Comparison of ENCODE assay signal across 22 cellular contexts in genomic region chr12:39816671-39817185, GRCh38.
"Had no signal": no experiment of that assay in that cellular context is flagged by ENCODE, and none has a peak within 500 bp of the region (broad histone marks: within the 10 kb centered on the region; RNA-seq: fewer than 3 reads in every experiment).

No MANE protein-coding gene starts in this region.

- H3K36me3 ChIP-seq: cardiac muscle cell, left lung, neural progenitor cell, spleen, thoracic aorta, vagina had no signal

- H3K4me1 ChIP-seq: body of pancreas, foreskin keratinocyte, left lung, neural progenitor cell, spleen, vagina had no signal

- DNase-seq: activated CD4-positive, alpha-beta T cell treated with anti-CD3 and anti-CD28 coated beads for 4 hours; activated CD4-positive, alpha-beta T cell treated with anti-CD3 and anti-CD28 coated beads, Interleukin-2, amount 50 U/mL, for 48 hours; activated CD4-positive, CD25-positive, alpha-beta regulatory T cell; activated effector memory CD4-positive, alpha-beta T cell treated with Interleukin-2 at 50 U/mL for 16 hours; activated naive CD4-positive, alpha-beta T cell treated with anti-CD3 and anti-CD28 coated beads, Interleukin-2, amount 10 ng/mL, durations not matched to agents 7 days and 5 days; activated T-cell treated with anti-CD3 and anti-CD28 coated beads, Interleukin-2, amount 50 U/mL, for 72 hours; body of pancreas; effector CD8-positive, alpha-beta T cell; erythroblast; foreskin keratinocyte; kidney glomerular epithelial cell; left lung; naive thymus-derived CD8-positive, alpha-beta T cell; spleen; stimulated activated CD4-positive, alpha-beta T cell treated with anti-CD3 and anti-CD28 coated beads, Interleukin-4, amount 100 ng/mL, for 1 hour; stimulated activated naive CD4-positive, alpha-beta T cell had no signal

- H3K79me2 ChIP-seq: hepatocyte had no signal

- ATAC-seq: activated T-cell treated with anti-CD3 and anti-CD28 coated beads, Interleukin-2, amount 50 U/mL, for 72 hours; body of pancreas; foreskin keratinocyte; left lung; naive thymus-derived CD8-positive, alpha-beta T cell had no signal

- H3K4me2 ChIP-seq: hepatocyte, neural progenitor cell had no signal

- H3K4me3 ChIP-seq: body of pancreas, cardiac muscle cell, hepatocyte, left lung, lung, neural progenitor cell, spleen, thoracic aorta, vagina had no signal

- H3K9me3 ChIP-seq: body of pancreas, left lung, thoracic aorta, vagina had no signal

- H3K9ac ChIP-seq: neural progenitor cell had no signal

- H2AFZ ChIP-seq: hepatocyte, neural progenitor cell had no signal

- H3K27me3 ChIP-seq: body of pancreas, cardiac muscle cell, foreskin keratinocyte, hepatocyte, left lung, neural progenitor cell, spleen, vagina had no signal

- H3K27ac ChIP-seq: body of pancreas, cardiac muscle cell, foreskin keratinocyte, hepatocyte, left lung, neural progenitor cell, spleen, thoracic aorta, vagina had no signal
